Comparison of ENCODE assay signal across 22 cellular contexts in genomic region chr12:110622582-110622981, GRCh38. TPM values are rescaled to one million over a fixed set of nuclear protein-coding genes. Genes with fewer than 3 reads are reported as not detected.
DNase-seq lines count a peak whose midpoint lies in the region; ATAC-seq and TF ChIP-seq lines count a peak whose summit lies in the region.
"Had no signal": no experiment of that assay in that cellular context is flagged by ENCODE, and none has a peak within 500 bp of the region (broad histone marks: within the 10 kb centered on the region; RNA-seq: fewer than 3 reads in every experiment).

No MANE protein-coding gene starts in this region.

- DNase-seq in AG09319 (ENCODE audit: extremely low read depth, low read depth) (peak; percentile 22), fibroblast of peridontal ligament (ENCODE audit: extremely low read depth) (peak; percentile 66), trophoblast cell (no peak), stomach (no peak), activated gamma-delta T cell (lab: John Stamatoyannopoulos, UW) (no peak)
- DNase-seq: BE2C; CD4-positive, CD25-positive, alpha-beta regulatory T cell; DMS79; HCEC 1CT; Kasumi-1; MG63; NCI-H1417 treated with DMSO at 0.1 percent for 48 hours; NCI-H187 treated with DMSO at 0.1 percent for 48 hours; NCI-H2107; NCI-H446 treated with DMSO at 0.1 percent for 48 hours; NCI-H526 treated with DMSO at 0.1 percent for 48 hours; PC-3; RPMI8226; SHP77 had no signal

- intact Hi-C loops in stomach (cut with DNase I; ENCODE audit: low total_unique reads), result no loop called here

- H2BK120ac ChIP-seq in trophoblast cell (ENCODE audit: insufficient read depth, low read length, poor library complexity), result no peak overlapping the region

- no peak overlapping the region for H2BK5ac ChIP-seq in trophoblast cell (ENCODE audit: low read depth, low read length, poor library complexity)

- H3K18ac ChIP-seq in trophoblast cell (ENCODE audit: low read length), result no peak overlapping the region

- peak overlapping the region in 2 of 4 donors; percentile 63 to 83 for H3K4me3 Mint-ChIP-seq in IgD-negative memory B cell
- H3K4me3 Mint-ChIP-seq: GM23338 had no signal

- H3K36me3 Mint-ChIP-seq in IgD-negative memory B cell, result peaks cover 3% of the 10 kb centered on the region

- no peaks in the 10 kb centered on the region for H3K4me1 ChIP-seq in trophoblast cell (ENCODE audit: control insufficient read depth in 1 of 2, insufficient read depth in 2 of 2, low read length in 2 of 2)
- no peaks in the 10 kb centered on the region for H3K4me1 ChIP-seq in stomach
- H3K4me1 ChIP-seq: BE2C had no signal

- no peaks in the 10 kb centered on the region for H3K27me3 ChIP-seq in trophoblast cell (ENCODE audit: insufficient read depth, low read length)
- no peaks in the 10 kb centered on the region for H3K27me3 ChIP-seq in stomach
- H3K27me3 ChIP-seq: BE2C, MG63 had no signal

- no CpG with 5 or more reads among the region's 3 CpGs for WGBS in trophoblast cell (ENCODE audit: extremely low coverage, insufficient coverage, insufficient read length)
- 92 to 94% (median 93%) methylated on average over 3 of the region's 3 CpGs for WGBS in stomach, 5 donors

- no peak for TF ChIP-seq CTCF in AG09319 (IDR thresholded peaks at IDR 0.05; ENCODE audit: low read depth, low read length)
- TF ChIP-seq CTCF in stomach (IDR thresholded peaks at IDR 0.05), result no peak

- H3K9ac ChIP-seq in trophoblast cell (ENCODE audit: low read length), result no peak overlapping the region

- no peak overlapping the region for H3K27ac ChIP-seq in trophoblast cell (ENCODE audit: low read depth, low read length)
- H3K27ac ChIP-seq in stomach, result no peak overlapping the region

- ATAC-seq in HG03135 (IDR thresholded peaks at IDR 0.05; ENCODE audit: unreplicated experiment), result no peak
- ATAC-seq: GM23338, PC-3 had no signal

- H3K4me3 ChIP-seq in trophoblast cell (ENCODE audit: low read depth, low read length), result peak overlapping the region; percentile 25
- no peak overlapping the region for H3K4me3 ChIP-seq in stomach
- H3K4me3 ChIP-seq: GM23338, MG63 had no signal

- no peak overlapping the region for H3K4ac ChIP-seq in trophoblast cell (ENCODE audit: low read depth, low read length)

- no peak for TF ChIP-seq EP300 in stomach (IDR thresholded peaks at IDR 0.05)

- no peaks in the 10 kb centered on the region for H3K79me1 ChIP-seq in trophoblast cell (ENCODE audit: low read length)

- H2AFZ ChIP-seq in trophoblast cell (ENCODE audit: insufficient read depth, low read length, poor library complexity), result no peak overlapping the region
- H2AFZ ChIP-seq: GM23338 had no signal

- H2BK12ac ChIP-seq in trophoblast cell (ENCODE audit: low read length), result no peak overlapping the region

- H3K79me2 ChIP-seq in trophoblast cell (ENCODE audit: control insufficient read depth, insufficient read depth, low read length, poor library complexity), result no peaks in the 10 kb centered on the region

- H2AK5ac ChIP-seq in trophoblast cell (ENCODE audit: low read length), result no peak overlapping the region

- no peaks in the 10 kb centered on the region for H3K27me3 Mint-ChIP-seq in IgD-negative memory B cell

- H3K36me3 ChIP-seq in trophoblast cell (ENCODE audit: control insufficient read depth in 1 of 2, insufficient read depth in 2 of 2, low read length in 2 of 2), result no peaks in the 10 kb centered on the region
- peaks cover 0 to 46% (median 16%) of the 10 kb centered on the region in 4 donors for H3K36me3 ChIP-seq in stomach
- H3K36me3 ChIP-seq: BE2C had no signal

- H3K4me1 Mint-ChIP-seq in IgD-negative memory B cell, result peaks cover 44 to 48% (median 44%) of the 10 kb centered on the region in 3 donors

- H3K9me3 ChIP-seq in trophoblast cell (ENCODE audit: insufficient read depth, low read depth, low read length) (no peaks in the 10 kb centered on the region), stomach (no peaks in the 10 kb centered on the region)
- H3K9me3 ChIP-seq: BE2C, MG63 had no signal

- H3K14ac ChIP-seq in trophoblast cell (ENCODE audit: low read length), result no peak overlapping the region

- TF ChIP-seq POLR2A in stomach (IDR thresholded peaks at IDR 0.05), result no peak

- no peaks in the 10 kb centered on the region for H3K9me3 Mint-ChIP-seq in IgD-negative memory B cell
- H3K9me3 Mint-ChIP-seq: CD4-positive, CD25-positive, alpha-beta regulatory T cell; GM23338 had no signal

- no peak overlapping the region for H4K91ac ChIP-seq in trophoblast cell (ENCODE audit: low read depth, low read length)

- no peak overlapping the region for H4K12ac ChIP-seq in trophoblast cell (ENCODE audit: low read depth, low read length)

- H3K23ac ChIP-seq in trophoblast cell (ENCODE audit: low read length), result no peak overlapping the region

- H3K27ac Mint-ChIP-seq in IgD-negative memory B cell, result peak overlapping the region in 2 of 3 donors; percentile 82 to 91
- H3K27ac Mint-ChIP-seq: GM23338 had no signal

- no peak overlapping the region for H4K8ac ChIP-seq in trophoblast cell (ENCODE audit: low read depth, low read length)

- no peak overlapping the region for H3K4me2 ChIP-seq in trophoblast cell (ENCODE audit: low read length)
- H3K4me2 ChIP-seq: GM23338 had no signal

RNA-seq across cellular contexts. Expression of gene TCTN1, which starts 8.7 kb away (rescaled TPM):
- 24.2 TPM for polyA plus RNA-seq in IgD-negative memory B cell
- 17.6 and 19.3 TPM in 2 replicates for polyA plus RNA-seq in trophoblast cell (2013)
- total RNA-seq in stomach, result 10 to 100 TPM in 4 of 5 donors, 1 to 10 TPM in 1; 5.3 to 60.0 (median 17.1) TPM
- 10 to 100 TPM in 2 of 3 donors, 1 to 10 TPM in 1; 8.2 to 19.7 (median 10.1) TPM for polyA plus RNA-seq in stomach

RNA-seq across cellular contexts. Expression of gene PPTC7, which starts 39.5 kb away (rescaled TPM):
- polyA plus RNA-seq in IgD-negative memory B cell (10.1 TPM), stomach (10 to 100 TPM in 1 of 3 donors, 1 to 10 TPM in 2; 8.2 to 10.7 (median 8.3) TPM)
- 9.9 and 10.1 TPM in 2 replicates for polyA plus RNA-seq in trophoblast cell (2013)
- total RNA-seq in stomach, result 10 to 100 TPM; 14.6 to 46.4 (median 31.0) TPM

Comparison
In these comparisons a context has a peak if more than half of its experiments do, and no peak if none do; other contexts are left out.
1. DNase-seq: peak in AG09319 (single experiment) and fibroblast of peridontal ligament (single experiment); none in trophoblast cell (0 of 2), stomach (single experiment) and activated gamma-delta T cell (single experiment).